Comparison of ENCODE assay signal across 22 cellular contexts in the genomic region with DNA sequence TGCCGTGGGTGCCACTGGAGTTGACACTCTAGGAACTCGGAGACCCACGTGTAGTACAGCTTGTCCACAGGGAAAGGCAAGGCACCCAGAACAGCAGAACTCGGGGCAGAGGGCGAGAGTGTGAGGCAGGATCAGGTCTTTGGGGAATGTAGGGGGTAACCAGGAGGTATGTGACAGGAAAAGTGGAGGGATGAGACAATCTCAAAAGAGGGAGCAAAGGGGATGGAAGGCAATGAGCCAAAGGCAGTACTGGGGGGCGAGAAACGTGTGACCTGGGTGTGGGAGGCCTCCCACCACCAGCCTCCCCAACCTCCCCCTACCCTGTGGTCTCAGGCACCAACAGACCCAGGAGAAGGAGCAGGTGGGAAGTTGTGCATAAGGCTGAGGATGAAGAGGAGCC. TPM values are rescaled to one million over a fixed set of nuclear protein-coding genes. Genes with fewer than 3 reads are reported as not detected.
A peak's percentile ranks its signal among the peaks of the same experiment; 100 is the strongest.
DNase-seq lines count a peak whose midpoint lies in the region; ATAC-seq and TF ChIP-seq lines count a peak whose summit lies in the region.
"Had no signal": no experiment of that assay in that cellular context is flagged by ENCODE, and none has a peak within 500 bp of the region (broad histone marks: within the 10 kb centered on the region; RNA-seq: fewer than 3 reads in every experiment).

No MANE protein-coding gene starts in this region.

- H3K9me3 ChIP-seq in HEK293 (ENCODE audit: control insufficient read depth, insufficient read depth, low read depth, low read length) (no peaks in the 10 kb centered on the region), thoracic aorta (no peaks in the 10 kb centered on the region)
- H3K9me3 ChIP-seq: Caco-2 had no signal

- H3K4me1 Mint-ChIP-seq in neural crest cell (peaks cover 60% of the 10 kb centered on the region), T-cell (peaks cover 6 to 10% (median 9%) of the 10 kb centered on the region in 3 donors)

- H3K4me1 ChIP-seq in HEK293 (ENCODE audit: control insufficient read depth, insufficient read depth, low read length) (peaks cover 8% of the 10 kb centered on the region; the same call in 1 of the 2 replicates), thoracic aorta (ENCODE audit: control insufficient read depth in 1 of 2, low read depth in 2 of 2) (peaks cover 41 to 76% of the 10 kb centered on the region in 2 donors)

- H3K27me3 Mint-ChIP-seq in neural crest cell (ENCODE audit: low read depth) (no peaks in the 10 kb centered on the region), T-cell (peaks cover 6 to 8% of the 10 kb centered on the region in 2 donors)

- no peak overlapping the region for H3K4me3 ChIP-seq in HEK293 (ENCODE audit: low read depth, low read length)
- no peak overlapping the region for H3K4me3 ChIP-seq in thoracic aorta
- H3K4me3 ChIP-seq: dorsolateral prefrontal cortex, lung had no signal

- TF ChIP-seq CTCF in HEK293 (tag by site-specific recombination; IDR thresholded peaks at IDR 0.05), result no peak
- TF ChIP-seq CTCF in neural crest cell (conservative IDR thresholded peaks at IDR 0.05), result no peak
- TF ChIP-seq CTCF in thoracic aorta (IDR thresholded peaks at IDR 0.05), result no peak

- no peak for DNase-seq in neural crest cell (ENCODE audit: low read depth, low spot score)
- DNase-seq in thoracic aorta (ENCODE audit: low spot score), result no peak
- DNase-seq in medulla oblongata (ENCODE audit: extremely low spot score), result no peak
- DNase-seq in NCI-H2081 (lab: John Stamatoyannopoulos, UW), result no peak
- no peak for DNase-seq in T-cell
- DNase-seq: activated CD4-positive, alpha-beta memory T cell treated with anti-CD3 and anti-CD28 coated beads for 36 hours; activated naive CD4-positive, alpha-beta T cell treated with anti-CD3 and anti-CD28 coated beads, Interleukin-2, amount 50 U/mL, for 16 hours; activated T-cell treated with anti-CD3 and anti-CD28 coated beads, Interleukin-2, amount 50 U/mL, for 4 hours; Caco-2; dorsolateral prefrontal cortex; erythroblast; glutamatergic neuron; MM.1S; natural killer cell; NCI-H187 treated with DMSO at 0.1 percent for 48 hours; NCI-H524; T-helper 1 cell had no signal

- H3K9me3 Mint-ChIP-seq in neural crest cell (no peaks in the 10 kb centered on the region), T-cell (no peaks in the 10 kb centered on the region)
- H3K9me3 Mint-ChIP-seq: activated CD4-positive, alpha-beta memory T cell treated with anti-CD3 and anti-CD28 coated beads for 36 hours; activated T-cell treated with anti-CD3 and anti-CD28 coated beads, Interleukin-2, amount 50 U/mL, for 4 hours; natural killer cell; stimulated activated memory B cell treated with anti-CD40 and anti-IgM and Interleukin-4, amounts not matched to agents 10 μg/mL and 1 μg/mL and 100 μg/mL, for 72 hours had no signal

- CTCF ChIA-PET in HEK293 (lab: Yijun Ruan, JAX) (interaction anchor here (0.5 to 1.3 kb wide), 3 partner anchors 18 to 878 kb away, joined by 3 to 5 read pairs (median 4); no protein-coding TSS in a partner anchor), T-cell (lab: Charles Lee) (interaction anchor here in 1 of 2 donors (1.1 kb wide), 1 partner anchor 18 kb away, joined by 4 read pairs; no protein-coding TSS in a partner anchor)

- H3K36me3 ChIP-seq in HEK293 (ENCODE audit: control insufficient read depth in 2 of 2, insufficient read depth in 1 of 2, low read length in 2 of 2) (peaks cover 0 to 3% of the 10 kb centered on the region in 2 experiments; a peak in 1 of 3 replicates), thoracic aorta (no peaks in the 10 kb centered on the region)

- no peaks in the 10 kb centered on the region for H3K27me3 ChIP-seq in thoracic aorta (replicated peaks; ENCODE audit: insufficient read depth)
- H3K27me3 ChIP-seq: dorsolateral prefrontal cortex had no signal

- ATAC-seq in thoracic aorta (ENCODE audit: insufficient number of reproducible peaks, low FRiP score, low read depth), result no peak
- ATAC-seq in GM18868 (IDR thresholded peaks at IDR 0.05; ENCODE audit: unreplicated experiment), result no peak
- no peak for ATAC-seq in T-cell (replicated peaks in 1 of 4)
- ATAC-seq: activated T-cell treated with anti-CD3 and anti-CD28 coated beads, Interleukin-2, amount 50 U/mL, for 4 hours; natural killer cell; stimulated activated memory B cell treated with anti-CD40 and anti-IgM and Interleukin-4, amounts not matched to agents 10 μg/mL and 1 μg/mL and 100 μg/mL, for 72 hours had no signal

- H3K27ac ChIP-seq in HEK293 (ENCODE audit: extremely low read depth, low read depth, low read length), result no peak overlapping the region
- H3K27ac ChIP-seq in cingulate gyrus (ENCODE audit: low read depth, low read length), result peak overlapping the region; percentile 24
- peak overlapping the region; percentile 94 to 97 for H3K27ac ChIP-seq in thoracic aorta

- POLR2A ChIA-PET in HEK293 (lab: Yijun Ruan, JAX) (no interaction called here), T-cell (lab: Charles Lee) (no interaction called here)

- H3K27ac Mint-ChIP-seq in neural crest cell (ENCODE audit: unreplicated experiment), result peak overlapping the region; percentile 62
- H3K27ac Mint-ChIP-seq in T-cell, result no peak overlapping the region
- H3K27ac Mint-ChIP-seq: activated CD4-positive, alpha-beta memory T cell treated with anti-CD3 and anti-CD28 coated beads for 36 hours; stimulated activated memory B cell treated with anti-CD40 and anti-IgM and Interleukin-4, amounts not matched to agents 10 μg/mL and 1 μg/mL and 100 μg/mL, for 72 hours had no signal

- H3K4me3 Mint-ChIP-seq in neural crest cell, result no peak overlapping the region
- H3K4me3 Mint-ChIP-seq in T-cell, result no peak overlapping the region
- H3K4me3 Mint-ChIP-seq: activated CD4-positive, alpha-beta memory T cell treated with anti-CD3 and anti-CD28 coated beads for 36 hours; activated T-cell treated with anti-CD3 and anti-CD28 coated beads, Interleukin-2, amount 50 U/mL, for 4 hours; natural killer cell; stimulated activated memory B cell treated with anti-CD40 and anti-IgM and Interleukin-4, amounts not matched to agents 10 μg/mL and 1 μg/mL and 100 μg/mL, for 72 hours had no signal

- peaks cover 7% of the 10 kb centered on the region for H3K36me3 Mint-ChIP-seq in neural crest cell (ENCODE audit: low read depth)
- H3K36me3 Mint-ChIP-seq in T-cell, result no peaks in the 10 kb centered on the region
- H3K36me3 Mint-ChIP-seq: activated CD4-positive, alpha-beta memory T cell treated with anti-CD3 and anti-CD28 coated beads for 36 hours; natural killer cell; stimulated activated memory B cell treated with anti-CD40 and anti-IgM and Interleukin-4, amounts not matched to agents 10 μg/mL and 1 μg/mL and 100 μg/mL, for 72 hours had no signal

TF ChIP-seq in HEK293, 187 proteins besides CTCF, POLR2A, EP300 and RAD21:
- TF ChIP-seq, protein P1, sequence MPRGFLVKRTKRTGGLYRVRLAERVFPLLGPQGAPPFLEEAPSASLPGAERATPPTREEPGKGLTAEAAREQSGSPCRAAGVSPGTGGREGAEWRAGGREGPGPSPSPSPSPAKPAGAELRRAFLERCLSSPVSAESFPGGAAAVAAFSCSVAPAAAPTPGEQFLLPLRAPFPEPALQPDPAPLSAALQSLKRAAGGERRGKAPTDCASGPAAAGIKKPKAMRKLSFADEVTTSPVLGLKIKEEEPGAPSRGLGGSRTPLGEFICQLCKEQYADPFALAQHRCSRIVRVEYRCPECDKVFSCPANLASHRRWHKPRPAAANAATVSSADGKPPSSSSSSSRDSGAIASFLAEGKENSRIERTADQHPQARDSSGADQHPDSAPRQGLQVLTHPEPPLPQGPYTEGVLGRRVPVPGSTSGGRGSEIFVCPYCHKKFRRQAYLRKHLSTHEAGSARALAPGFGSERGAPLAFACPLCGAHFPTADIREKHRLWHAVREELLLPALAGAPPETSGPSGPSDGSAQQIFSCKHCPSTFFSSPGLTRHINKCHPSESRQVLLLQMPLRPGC (tag by site-specific recombination; IDR thresholded peaks at IDR 0.05), result no peak
- 0 out of 2 replicates have a peak, but pooled peaks have one; percentile 32 for TF ChIP-seq ZFHX2 (tag by site-specific recombination; conservative IDR thresholded peaks at IDR 0.05)

RNA-seq across cellular contexts. Expression of a gene that starts 48.9 kb away (rescaled TPM):
- total RNA-seq in neural crest cell, result 55.6 and 70.7 TPM in 2 replicates
- 10 to 100 TPM; 20.8 to 29.6 TPM for total RNA-seq in thoracic aorta
- 10 to 100 TPM; 14.9 to 29.6 (median 21.1) TPM for total RNA-seq in T-cell
